In the genomic region with DNA sequence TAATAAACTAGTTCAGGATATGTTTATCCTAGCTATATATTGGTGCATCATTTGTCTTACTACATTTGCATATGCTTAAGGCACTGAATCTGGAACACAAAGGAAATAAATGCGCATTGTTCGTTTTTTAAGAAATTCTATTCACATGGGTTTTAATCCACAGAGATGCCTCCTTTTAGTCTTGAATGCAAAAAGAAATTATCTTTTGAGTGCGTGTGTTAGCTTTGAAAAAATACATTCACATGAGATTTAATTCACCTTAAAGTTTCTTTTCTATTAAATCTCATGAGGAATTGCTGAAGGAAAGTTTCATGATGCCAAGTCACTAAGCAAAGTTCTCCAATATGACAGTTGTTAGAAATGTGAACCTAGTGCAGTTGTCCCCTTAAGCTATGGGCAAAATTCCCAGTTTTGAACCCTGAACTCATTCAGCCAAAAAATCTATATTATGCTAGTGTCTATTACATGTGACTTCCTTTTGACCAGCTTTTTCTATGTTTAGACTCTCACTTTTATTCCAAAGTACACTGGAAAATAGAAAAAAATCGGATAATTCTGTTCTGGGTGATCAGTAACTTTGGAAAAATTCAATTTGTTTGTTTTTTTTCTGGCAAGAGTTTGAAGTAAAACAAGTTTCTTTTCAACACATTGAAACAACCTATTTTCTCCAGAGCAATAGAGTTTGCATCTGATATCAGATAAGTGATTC, we compare ENCODE assay signal across 24 cellular contexts.
DNase-seq lines count a peak whose midpoint lies in the region; ATAC-seq, FAIRE-seq and TF ChIP-seq lines count a peak whose summit lies in the region.
"Had no signal": no experiment of that assay in that cellular context is flagged by ENCODE, and none has a peak within 500 bp of the region (broad histone marks: within the 10 kb centered on the region; RNA-seq: fewer than 3 reads in every experiment).

No MANE protein-coding gene starts in this region.

- DNase-seq in A549 (ENCODE audit: low read depth in 1 of 2, low spot score in 1 of 2), result no peak
- DNase-seq in SK-MEL-5 (ENCODE audit: low read depth, low spot score), result peak; percentile 5
- DNase-seq in foreskin melanocyte, result peak; percentile 19
- DNase-seq in right lobe of liver, result no peak
- no peak for DNase-seq in T-helper 9 cell
- DNase-seq in chondrocyte (ENCODE audit: low spot score), result no peak
- DNase-seq in activated T-cell treated with anti-CD3 and anti-CD28 coated beads for 4 hours, result no peak
- DNase-seq: ACHN; AML-193; BE2C; CD4-positive, alpha-beta T cell; CD8-positive, alpha-beta memory T cell; DMS 273 treated with DMSO at 0.1 percent for 48 hours; DMS79; EL; GDM1; HCEC 1CT had no signal

- POLR2A ChIA-PET in A549 (lab: Yijun Ruan, JAX), result no interaction called here

- no peaks in the 10 kb centered on the region for H3K36me3 Mint-ChIP-seq in chondrocyte (ENCODE audit: low read depth)
- H3K36me3 Mint-ChIP-seq: CD14-positive monocyte; CD8-positive, alpha-beta memory T cell had no signal

- no peaks in the 10 kb centered on the region for H3K4me1 Mint-ChIP-seq in chondrocyte (ENCODE audit: low read depth)
- H3K4me1 Mint-ChIP-seq: CD14-positive monocyte; CD8-positive, alpha-beta memory T cell; GM23338 had no signal

- H3K36me3 ChIP-seq in right lobe of liver, result no peaks in the 10 kb centered on the region
- H3K36me3 ChIP-seq: BE2C; BLaER1 treated with 17β-estradiol and CSF1 and Interleukin-3, amounts not matched to agents 10 nM and 100 nM had no signal

- FAIRE-seq in A549 (lab: Jason Lieb, UNC), result peak; percentile 89
- FAIRE-seq: A204.1, D721Med, GM12878 had no signal

- no peak for TF ChIP-seq RAD21 in A549 (conservative IDR thresholded peaks at IDR 0.05 in 1 of 2, IDR thresholded peaks at IDR 0.05 in 1 of 2)

- H3K4me3 Mint-ChIP-seq in chondrocyte (ENCODE audit: unreplicated experiment), result no peak overlapping the region
- H3K4me3 Mint-ChIP-seq: CD14-positive monocyte; CD4-positive, alpha-beta T cell; CD8-positive, alpha-beta memory T cell; GM23338 had no signal

- no peaks in the 10 kb centered on the region for H3K4me1 ChIP-seq in A549
- H3K4me1 ChIP-seq in right lobe of liver, result peaks cover 0 to 5% (median 0%) of the 10 kb centered on the region in 4 donors
- H3K4me1 ChIP-seq: BE2C; BLaER1 treated with 17β-estradiol and CSF1 and Interleukin-3, amounts not matched to agents 10 nM and 100 nM had no signal

- no peak overlapping the region for H3K27ac ChIP-seq in A549
- no peak overlapping the region for H3K27ac ChIP-seq in right lobe of liver
- H3K27ac ChIP-seq: 22Rv1; BLaER1 treated with 17β-estradiol and CSF1 and Interleukin-3, amounts not matched to agents 10 nM and 100 nM had no signal

- TF ChIP-seq CTCF in A549 (IDR thresholded peaks at IDR 0.05) (no peak), right lobe of liver (IDR thresholded peaks at IDR 0.05) (no peak), chondrocyte (IDR thresholded peaks at IDR 0.05) (no peak)

- H3K27ac Mint-ChIP-seq in chondrocyte (ENCODE audit: unreplicated experiment), result no peak overlapping the region
- H3K27ac Mint-ChIP-seq: CD14-positive monocyte; CD4-positive, alpha-beta T cell; CD8-positive, alpha-beta memory T cell; GM23338 had no signal

- H3K27me3 ChIP-seq in right lobe of liver, result no peaks in the 10 kb centered on the region
- H3K27me3 ChIP-seq: BE2C; BLaER1 treated with 17β-estradiol and CSF1 and Interleukin-3, amounts not matched to agents 10 nM and 100 nM had no signal

- no peaks in the 10 kb centered on the region for H3K9me3 Mint-ChIP-seq in chondrocyte (ENCODE audit: low read depth)
- H3K9me3 Mint-ChIP-seq: CD4-positive, alpha-beta T cell; GM23338 had no signal

- in situ Hi-C loops in SK-MEL-5 (cut with HindIII; ENCODE audit: low pct_unique_long_range_greater_than_20kb, low sequenced_read_pairs), result no loop called here

- 61% methylated on average over 4 of the region's 4 CpGs for WGBS in A549 (ENCODE audit: missing lambda C conversion rate)
- 47% methylated on average over 4 of the region's 4 CpGs for WGBS in right lobe of liver (ENCODE audit: insufficient coverage, low coverage, low lambda C conversion rate, missing lambda C conversion rate)

- TF ChIP-seq EP300 in A549 (IDR thresholded peaks at IDR 0.05), result no peak

- no peak for TF ChIP-seq POLR2A in A549 (IDR thresholded peaks at IDR 0.05; ENCODE audit: low read length)
- TF ChIP-seq POLR2A in right lobe of liver (IDR thresholded peaks at IDR 0.05), result no peak

- H3K4me3 ChIP-seq in A549 (no peak overlapping the region), right lobe of liver (no peak overlapping the region)
- H3K4me3 ChIP-seq: BLaER1 treated with 17β-estradiol and CSF1 and Interleukin-3, amounts not matched to agents 10 nM and 100 nM; GM12878; GM23338 had no signal

- peaks cover 7% of the 10 kb centered on the region for H3K27me3 Mint-ChIP-seq in chondrocyte (ENCODE audit: low read depth)
- H3K27me3 Mint-ChIP-seq: CD4-positive, alpha-beta T cell had no signal

- no peak overlapping the region for H3K4me2 ChIP-seq in A549
- H3K4me2 ChIP-seq: BLaER1 treated with 17β-estradiol and CSF1 and Interleukin-3, amounts not matched to agents 10 nM and 100 nM; GM23338 had no signal

- intact Hi-C loops in right lobe of liver (cut with DNase I), result no loop called here

- CTCF ChIA-PET in A549 (lab: Yijun Ruan, JAX), result no interaction called here

- no peak for ATAC-seq in A549
- peak in 3 of 4 donors; percentile 38 to 68 (median 57) for ATAC-seq in right lobe of liver
- ATAC-seq: GM12878, GM23338 had no signal

- no peaks in the 10 kb centered on the region for H3K9me3 ChIP-seq in A549
- no peaks in the 10 kb centered on the region for H3K9me3 ChIP-seq in right lobe of liver
- H3K9me3 ChIP-seq: BE2C; BLaER1 treated with 17β-estradiol and CSF1 and Interleukin-3, amounts not matched to agents 10 nM and 100 nM had no signal

TF ChIP-seq in A549, 52 proteins besides CTCF, POLR2A, EP300 and RAD21:
- TF ChIP-seq CHD2 (IDR thresholded peaks at IDR 0.05; ENCODE audit: low read length, partially characterized antibody) (no peak), GATA3 (IDR thresholded peaks at IDR 0.05; ENCODE audit: borderline replicate concordance) (no peak), SREBF2 (IDR thresholded peaks at IDR 0.05) (no peak), TP53 (CRISPR knock-in tag; IDR thresholded peaks at IDR 0.05) (no peak), POLR2AphosphoS2 (conservative IDR thresholded peaks at IDR 0.05; ENCODE audit: low read length) (no peak), CBX2 (IDR thresholded peaks at IDR 0.05; ENCODE audit: borderline replicate concordance, low read depth) (no peak), ZNF302 (CRISPR knock-in tag; IDR thresholded peaks at IDR 0.05) (no peak), KDM1A (IDR thresholded peaks at IDR 0.05; ENCODE audit: low read depth) (no peak), HDAC2 (IDR thresholded peaks at IDR 0.05) (no peak), ZC3H11A (IDR thresholded peaks at IDR 0.05) (no peak), HOXB5 (CRISPR knock-in tag; IDR thresholded peaks at IDR 0.05) (no peak), NR3C1 (IDR thresholded peaks at IDR 0.05) (no peak), PHF8 (IDR thresholded peaks at IDR 0.05; ENCODE audit: borderline replicate concordance, low read depth) (no peak)
- TF ChIP-seq, protein P1, sequence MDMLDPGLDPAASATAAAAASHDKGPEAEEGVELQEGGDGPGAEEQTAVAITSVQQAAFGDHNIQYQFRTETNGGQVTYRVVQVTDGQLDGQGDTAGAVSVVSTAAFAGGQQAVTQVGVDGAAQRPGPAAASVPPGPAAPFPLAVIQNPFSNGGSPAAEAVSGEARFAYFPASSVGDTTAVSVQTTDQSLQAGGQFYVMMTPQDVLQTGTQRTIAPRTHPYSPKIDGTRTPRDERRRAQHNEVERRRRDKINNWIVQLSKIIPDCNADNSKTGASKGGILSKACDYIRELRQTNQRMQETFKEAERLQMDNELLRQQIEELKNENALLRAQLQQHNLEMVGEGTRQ (IDR thresholded peaks at IDR 0.05), result no peak
- TF ChIP-seq, protein P2, sequence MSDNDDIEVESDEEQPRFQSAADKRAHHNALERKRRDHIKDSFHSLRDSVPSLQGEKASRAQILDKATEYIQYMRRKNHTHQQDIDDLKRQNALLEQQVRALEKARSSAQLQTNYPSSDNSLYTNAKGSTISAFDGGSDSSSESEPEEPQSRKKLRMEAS (IDR thresholded peaks at IDR 0.05), result no peak
- TF ChIP-seq, protein P3, sequence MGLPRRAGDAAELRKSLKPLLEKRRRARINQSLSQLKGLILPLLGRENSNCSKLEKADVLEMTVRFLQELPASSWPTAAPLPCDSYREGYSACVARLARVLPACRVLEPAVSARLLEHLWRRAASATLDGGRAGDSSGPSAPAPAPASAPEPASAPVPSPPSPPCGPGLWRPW (IDR thresholded peaks at IDR 0.05), result no peak

Comparison
In these comparisons a context has a peak if more than half of its experiments do, and no peak if none do; other contexts are left out.
1. ATAC-seq: peak in right lobe of liver (3 of 4); none in A549 (0 of 2).
2. DNase-seq: peak in SK-MEL-5 (single experiment) and foreskin melanocyte (single experiment); none in A549 (0 of 2), right lobe of liver (0 of 3), T-helper 9 cell (single experiment), chondrocyte (single experiment) and activated T-cell treated with anti-CD3 and anti-CD28 coated beads for 4 hours (single experiment).